1 cellular context compared by ENCODE assay signal in the genomic region with DNA sequence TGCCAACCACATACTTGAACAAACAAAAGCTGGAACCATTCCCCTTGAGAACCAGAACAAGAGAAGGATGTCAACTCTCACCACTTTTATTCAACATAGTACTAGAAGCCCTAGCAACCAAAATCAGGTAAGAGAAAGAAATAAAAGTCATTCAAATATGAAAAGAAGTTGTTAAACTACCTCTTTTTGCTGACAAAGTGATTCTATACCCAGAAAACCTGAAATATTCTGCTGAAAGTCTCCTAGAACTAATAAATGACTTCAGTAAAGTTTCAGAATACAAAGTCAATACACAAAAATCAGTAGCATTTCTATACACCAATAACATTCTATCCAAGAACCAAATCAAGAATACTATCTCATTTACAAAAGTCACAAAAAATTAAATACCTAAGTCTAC.
TF ChIP-seq lines count a peak whose summit lies in the region.

No MANE protein-coding gene starts in this region.

TF ChIP-seq in GM23338, 12 proteins besides CTCF, POLR2A, EP300 and RAD21:
- TF ChIP-seq, protein P1, sequence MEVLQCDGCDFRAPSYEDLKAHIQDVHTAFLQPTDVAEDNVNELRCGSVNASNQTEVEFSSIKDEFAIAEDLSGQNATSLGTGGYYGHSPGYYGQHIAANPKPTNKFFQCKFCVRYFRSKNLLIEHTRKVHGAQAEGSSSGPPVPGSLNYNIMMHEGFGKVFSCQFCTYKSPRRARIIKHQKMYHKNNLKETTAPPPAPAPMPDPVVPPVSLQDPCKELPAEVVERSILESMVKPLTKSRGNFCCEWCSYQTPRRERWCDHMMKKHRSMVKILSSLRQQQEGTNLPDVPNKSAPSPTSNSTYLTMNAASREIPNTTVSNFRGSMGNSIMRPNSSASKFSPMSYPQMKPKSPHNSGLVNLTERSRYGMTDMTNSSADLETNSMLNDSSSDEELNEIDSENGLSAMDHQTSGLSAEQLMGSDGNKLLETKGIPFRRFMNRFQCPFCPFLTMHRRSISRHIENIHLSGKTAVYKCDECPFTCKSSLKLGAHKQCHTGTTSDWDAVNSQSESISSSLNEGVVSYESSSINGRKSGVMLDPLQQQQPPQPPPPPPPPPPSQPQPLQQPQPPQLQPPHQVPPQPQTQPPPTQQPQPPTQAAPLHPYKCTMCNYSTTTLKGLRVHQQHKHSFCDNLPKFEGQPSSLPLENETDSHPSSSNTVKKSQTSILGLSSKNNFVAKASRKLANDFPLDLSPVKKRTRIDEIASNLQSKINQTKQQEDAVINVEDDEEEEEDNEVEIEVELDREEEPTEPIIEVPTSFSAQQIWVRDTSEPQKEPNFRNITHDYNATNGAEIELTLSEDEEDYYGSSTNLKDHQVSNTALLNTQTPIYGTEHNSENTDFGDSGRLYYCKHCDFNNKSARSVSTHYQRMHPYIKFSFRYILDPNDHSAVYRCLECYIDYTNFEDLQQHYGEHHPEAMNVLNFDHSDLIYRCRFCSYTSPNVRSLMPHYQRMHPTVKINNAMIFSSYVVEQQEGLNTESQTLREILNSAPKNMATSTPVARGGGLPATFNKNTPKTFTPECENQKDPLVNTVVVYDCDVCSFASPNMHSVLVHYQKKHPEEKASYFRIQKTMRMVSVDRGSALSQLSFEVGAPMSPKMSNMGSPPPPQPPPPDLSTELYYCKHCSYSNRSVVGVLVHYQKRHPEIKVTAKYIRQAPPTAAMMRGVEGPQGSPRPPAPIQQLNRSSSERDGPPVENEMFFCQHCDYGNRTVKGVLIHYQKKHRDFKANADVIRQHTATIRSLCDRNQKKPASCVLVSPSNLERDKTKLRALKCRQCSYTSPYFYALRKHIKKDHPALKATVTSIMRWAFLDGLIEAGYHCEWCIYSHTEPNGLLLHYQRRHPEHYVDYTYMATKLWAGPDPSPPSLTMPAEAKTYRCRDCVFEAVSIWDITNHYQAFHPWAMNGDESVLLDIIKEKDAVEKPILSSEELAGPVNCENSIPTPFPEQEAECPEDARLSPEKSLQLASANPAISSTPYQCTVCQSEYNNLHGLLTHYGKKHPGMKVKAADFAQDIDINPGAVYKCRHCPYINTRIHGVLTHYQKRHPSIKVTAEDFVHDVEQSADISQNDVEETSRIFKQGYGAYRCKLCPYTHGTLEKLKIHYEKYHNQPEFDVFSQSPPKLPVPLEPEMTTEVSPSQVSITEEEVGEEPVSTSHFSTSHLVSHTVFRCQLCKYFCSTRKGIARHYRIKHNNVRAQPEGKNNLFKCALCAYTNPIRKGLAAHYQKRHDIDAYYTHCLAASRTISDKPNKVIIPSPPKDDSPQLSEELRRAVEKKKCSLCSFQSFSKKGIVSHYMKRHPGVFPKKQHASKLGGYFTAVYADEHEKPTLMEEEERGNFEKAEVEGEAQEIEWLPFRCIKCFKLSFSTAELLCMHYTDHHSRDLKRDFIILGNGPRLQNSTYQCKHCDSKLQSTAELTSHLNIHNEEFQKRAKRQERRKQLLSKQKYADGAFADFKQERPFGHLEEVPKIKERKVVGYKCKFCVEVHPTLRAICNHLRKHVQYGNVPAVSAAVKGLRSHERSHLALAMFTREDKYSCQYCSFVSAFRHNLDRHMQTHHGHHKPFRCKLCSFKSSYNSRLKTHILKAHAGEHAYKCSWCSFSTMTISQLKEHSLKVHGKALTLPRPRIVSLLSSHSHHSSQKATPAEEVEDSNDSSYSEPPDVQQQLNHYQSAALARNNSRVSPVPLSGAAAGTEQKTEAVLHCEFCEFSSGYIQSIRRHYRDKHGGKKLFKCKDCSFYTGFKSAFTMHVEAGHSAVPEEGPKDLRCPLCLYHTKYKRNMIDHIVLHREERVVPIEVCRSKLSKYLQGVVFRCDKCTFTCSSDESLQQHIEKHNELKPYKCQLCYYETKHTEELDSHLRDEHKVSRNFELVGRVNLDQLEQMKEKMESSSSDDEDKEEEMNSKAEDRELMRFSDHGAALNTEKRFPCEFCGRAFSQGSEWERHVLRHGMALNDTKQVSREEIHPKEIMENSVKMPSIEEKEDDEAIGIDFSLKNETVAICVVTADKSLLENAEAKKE (CRISPR knock-in tag; IDR thresholded peaks at IDR 0.05), result no peak
- TF ChIP-seq NANOG (IDR thresholded peaks at IDR 0.05; ENCODE audit: borderline replicate concordance), result no peak
- no peak for TF ChIP-seq EZH2phosphoT487 (IDR thresholded peaks at IDR 0.05; ENCODE audit: unreplicated experiment)
- TF ChIP-seq EZH2 (IDR thresholded peaks at IDR 0.05; ENCODE audit: low read depth, unreplicated experiment), result no peak
- TF ChIP-seq CREB1 (CRISPR knock-in tag; IDR thresholded peaks at IDR 0.05; ENCODE audit: low read depth), result no peak
- TF ChIP-seq POLR2AphosphoS5 (IDR thresholded peaks at IDR 0.05; ENCODE audit: low read depth), result no peak
- TF ChIP-seq, protein P2, sequence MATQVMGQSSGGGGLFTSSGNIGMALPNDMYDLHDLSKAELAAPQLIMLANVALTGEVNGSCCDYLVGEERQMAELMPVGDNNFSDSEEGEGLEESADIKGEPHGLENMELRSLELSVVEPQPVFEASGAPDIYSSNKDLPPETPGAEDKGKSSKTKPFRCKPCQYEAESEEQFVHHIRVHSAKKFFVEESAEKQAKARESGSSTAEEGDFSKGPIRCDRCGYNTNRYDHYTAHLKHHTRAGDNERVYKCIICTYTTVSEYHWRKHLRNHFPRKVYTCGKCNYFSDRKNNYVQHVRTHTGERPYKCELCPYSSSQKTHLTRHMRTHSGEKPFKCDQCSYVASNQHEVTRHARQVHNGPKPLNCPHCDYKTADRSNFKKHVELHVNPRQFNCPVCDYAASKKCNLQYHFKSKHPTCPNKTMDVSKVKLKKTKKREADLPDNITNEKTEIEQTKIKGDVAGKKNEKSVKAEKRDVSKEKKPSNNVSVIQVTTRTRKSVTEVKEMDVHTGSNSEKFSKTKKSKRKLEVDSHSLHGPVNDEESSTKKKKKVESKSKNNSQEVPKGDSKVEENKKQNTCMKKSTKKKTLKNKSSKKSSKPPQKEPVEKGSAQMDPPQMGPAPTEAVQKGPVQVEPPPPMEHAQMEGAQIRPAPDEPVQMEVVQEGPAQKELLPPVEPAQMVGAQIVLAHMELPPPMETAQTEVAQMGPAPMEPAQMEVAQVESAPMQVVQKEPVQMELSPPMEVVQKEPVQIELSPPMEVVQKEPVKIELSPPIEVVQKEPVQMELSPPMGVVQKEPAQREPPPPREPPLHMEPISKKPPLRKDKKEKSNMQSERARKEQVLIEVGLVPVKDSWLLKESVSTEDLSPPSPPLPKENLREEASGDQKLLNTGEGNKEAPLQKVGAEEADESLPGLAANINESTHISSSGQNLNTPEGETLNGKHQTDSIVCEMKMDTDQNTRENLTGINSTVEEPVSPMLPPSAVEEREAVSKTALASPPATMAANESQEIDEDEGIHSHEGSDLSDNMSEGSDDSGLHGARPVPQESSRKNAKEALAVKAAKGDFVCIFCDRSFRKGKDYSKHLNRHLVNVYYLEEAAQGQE (IDR thresholded peaks at IDR 0.05; ENCODE audit: unreplicated experiment), result no peak
- no peak for TF ChIP-seq ZNF331 (CRISPR knock-in tag; IDR thresholded peaks at IDR 0.05; ENCODE audit: low read depth)
- TF ChIP-seq STAT1 (IDR thresholded peaks at IDR 0.05; ENCODE audit: unreplicated experiment), result no peak
- TF ChIP-seq JUNB (IDR thresholded peaks at IDR 0.05; ENCODE audit: unreplicated experiment), result no peak
- TF ChIP-seq, protein P3, sequence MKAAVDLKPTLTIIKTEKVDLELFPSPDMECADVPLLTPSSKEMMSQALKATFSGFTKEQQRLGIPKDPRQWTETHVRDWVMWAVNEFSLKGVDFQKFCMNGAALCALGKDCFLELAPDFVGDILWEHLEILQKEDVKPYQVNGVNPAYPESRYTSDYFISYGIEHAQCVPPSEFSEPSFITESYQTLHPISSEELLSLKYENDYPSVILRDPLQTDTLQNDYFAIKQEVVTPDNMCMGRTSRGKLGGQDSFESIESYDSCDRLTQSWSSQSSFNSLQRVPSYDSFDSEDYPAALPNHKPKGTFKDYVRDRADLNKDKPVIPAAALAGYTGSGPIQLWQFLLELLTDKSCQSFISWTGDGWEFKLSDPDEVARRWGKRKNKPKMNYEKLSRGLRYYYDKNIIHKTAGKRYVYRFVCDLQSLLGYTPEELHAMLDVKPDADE (IDR thresholded peaks at IDR 0.05), result no peak
- no peak for TF ChIP-seq ZNF114 (CRISPR knock-in tag; IDR thresholded peaks at IDR 0.05)
